In genomic region chr7:87155788-87156187, GRCh38 we compare ENCODE assay signal across 10 cellular contexts. TPM values are rescaled to one million over a fixed set of nuclear protein-coding genes. Genes with fewer than 3 reads are reported as not detected.
DNase-seq lines count a peak whose midpoint lies in the region; ATAC-seq, FAIRE-seq and TF ChIP-seq lines count a peak whose summit lies in the region.
"Had no signal": no experiment of that assay in that cellular context is flagged by ENCODE, and none has a peak within 500 bp of the region (broad histone marks: within the 10 kb centered on the region; RNA-seq: fewer than 3 reads in every experiment).

No MANE protein-coding gene starts in this region.

- POLR2A ChIA-PET in T-cell (lab: Charles Lee) = interaction anchor here in 1 of 2 donors (0.7 to 0.9 kb wide), 2 partner anchors 17 kb away, joined by 4 to 7 read pairs; no protein-coding TSS in a partner anchor

- ATAC-seq in T-cell (replicated peaks in 1 of 4) (no peak), gastroesophageal sphincter (no peak), sciatic nerve (no peak)

- intact Hi-C loops in sciatic nerve (cut with DNase I) = no loop called here

- peak overlapping the region; percentile 80 for H3K4me2 ChIP-seq in skeletal muscle satellite cell (ENCODE audit: low read length)

- no peaks in the 10 kb centered on the region for H3K9me3 Mint-ChIP-seq in T-helper 2 cell treated with Interferon-gamma antibody and Interleukin-4, amounts not matched to agents 5 μg/mL and 100 μg/mL, for 36 hours
- H3K9me3 Mint-ChIP-seq in T-cell = no peaks in the 10 kb centered on the region

- DNase-seq in T-helper 2 cell treated with Interferon-gamma antibody and Interleukin-4, amounts not matched to agents 5 μg/mL and 100 μg/mL, for 36 hours (ENCODE audit: low spot score) = no peak
- DNase-seq in T-helper 2 cell = no peak
- DNase-seq in T-cell = no peak
- no peak for DNase-seq in T-helper 9 cell
- no peak for DNase-seq in H54 (ENCODE audit: insufficient read length, low spot score)
- no peak for DNase-seq in sciatic nerve (ENCODE audit: low spot score)
- DNase-seq: kidney glomerular epithelial cell, NCI-H2029 treated with DMSO at 0.1 percent for 48 hours had no signal

- FAIRE-seq in H54 (lab: Jason Lieb, UNC) = no peak

- H3K27ac ChIP-seq in gastroesophageal sphincter = peak overlapping the region; percentile 5 to 91 (median 52)

- H3K9me3 ChIP-seq in gastroesophageal sphincter = no peaks in the 10 kb centered on the region
- no peaks in the 10 kb centered on the region for H3K9me3 ChIP-seq in skeletal muscle satellite cell (replicated peaks; ENCODE audit: low read length)

- no peaks in the 10 kb centered on the region for H3K27me3 Mint-ChIP-seq in T-helper 2 cell treated with Interferon-gamma antibody and Interleukin-4, amounts not matched to agents 5 μg/mL and 100 μg/mL, for 36 hours (ENCODE audit: low read depth)
- H3K27me3 Mint-ChIP-seq in T-cell = no peaks in the 10 kb centered on the region

- TF ChIP-seq CTCF in gastroesophageal sphincter (IDR thresholded peaks at IDR 0.05) = no peak

- TF ChIP-seq POLR2A in gastroesophageal sphincter (IDR thresholded peaks at IDR 0.05) (no peak), H54 (IDR thresholded peaks at IDR 0.05; ENCODE audit: low read depth, low read length) (no peak)

- H3K4me3 ChIP-seq in gastroesophageal sphincter (peak overlapping the region; percentile 10 to 67), skeletal muscle satellite cell (ENCODE audit: low read length) (peak overlapping the region; percentile 0)

- H3K4me1 ChIP-seq in gastroesophageal sphincter = peaks cover 15 to 80% (median 19%) of the 10 kb centered on the region in 3 donors
- peaks cover 43% of the 10 kb centered on the region for H3K4me1 ChIP-seq in skeletal muscle satellite cell (ENCODE audit: control insufficient read depth, insufficient read depth, low read length)

- H3K36me3 ChIP-seq in gastroesophageal sphincter (no peaks in the 10 kb centered on the region), skeletal muscle satellite cell (ENCODE audit: insufficient read depth, low read length) (peaks cover 6% of the 10 kb centered on the region)

- no peak overlapping the region for H3K9ac ChIP-seq in skeletal muscle satellite cell (ENCODE audit: low read depth, low read length)

- peak overlapping the region; percentile 57 for H3K4me3 Mint-ChIP-seq in T-helper 2 cell treated with Interferon-gamma antibody and Interleukin-4, amounts not matched to agents 5 μg/mL and 100 μg/mL, for 36 hours
- peak overlapping the region; percentile 8 to 44 (median 13) for H3K4me3 Mint-ChIP-seq in T-cell

- CTCF ChIA-PET in T-cell (lab: Charles Lee) = interaction anchor here (0.6 to 0.7 kb wide), 4 partner anchors 8 to 260 kb away, joined by 3 to 6 read pairs (median 5); partner anchors contain the start of genes ELAPOR2 (in 1 of the 2) and TMEM243 (in 1 of the 2)

- 41 to 45% methylated on average over 3 of the region's 3 CpGs for WGBS in gastroesophageal sphincter (ENCODE audit: low coverage in 1 of 2), 2 donors

- H3K4me1 Mint-ChIP-seq in T-helper 2 cell treated with Interferon-gamma antibody and Interleukin-4, amounts not matched to agents 5 μg/mL and 100 μg/mL, for 36 hours (ENCODE audit: low read depth) = peaks cover 45% of the 10 kb centered on the region
- H3K4me1 Mint-ChIP-seq in T-cell = peaks cover 69 to 80% (median 77%) of the 10 kb centered on the region in 3 donors

- peaks cover 35% of the 10 kb centered on the region for H3K36me3 Mint-ChIP-seq in T-helper 2 cell treated with Interferon-gamma antibody and Interleukin-4, amounts not matched to agents 5 μg/mL and 100 μg/mL, for 36 hours (ENCODE audit: low read depth)
- H3K36me3 Mint-ChIP-seq in T-cell = peaks cover 4% of the 10 kb centered on the region

- H3K27ac Mint-ChIP-seq in T-helper 2 cell treated with Interferon-gamma antibody and Interleukin-4, amounts not matched to agents 5 μg/mL and 100 μg/mL, for 36 hours = no peak overlapping the region
- H3K27ac Mint-ChIP-seq in T-cell = no peak overlapping the region

- H3K27me3 ChIP-seq in gastroesophageal sphincter (no peaks in the 10 kb centered on the region), skeletal muscle satellite cell (ENCODE audit: control insufficient read depth, insufficient read depth, low read length) (no peaks in the 10 kb centered on the region)

- TF ChIP-seq EP300 in gastroesophageal sphincter (IDR thresholded peaks at IDR 0.05) = no peak

RNA-seq across cellular contexts. Expression of gene DMTF1, which starts 3.5 kb away (rescaled TPM):
- total RNA-seq in T-cell (100 to 1,000 TPM; 128 to 176 (median 136) TPM), gastroesophageal sphincter (100 to 1,000 TPM in 1 of 4 donors, 10 to 100 TPM in 3; 27.0 to 142 (median 53.2) TPM), sciatic nerve (147 TPM)
- 37.4 and 39.3 TPM in 2 replicates for total RNA-seq in skeletal muscle satellite cell (2012; rRNA removed)
